ENCODE assay signal across 8 cellular contexts in genomic region chr17:8186787-8187516, GRCh38. TPM values are rescaled to one million over a fixed set of nuclear protein-coding genes. Genes with fewer than 3 reads are reported as not detected.
A peak's percentile ranks its signal among the peaks of the same experiment; 100 is the strongest.
DNase-seq lines count a peak whose midpoint lies in the region; ATAC-seq and TF ChIP-seq lines count a peak whose summit lies in the region.

No MANE protein-coding gene starts in this region.

- H3K27ac ChIP-seq in colonic mucosa: peak overlapping the region; percentile 96

- H3K4me3 ChIP-seq in GM12864 (ENCODE audit: low read depth, low read length) (peak overlapping the region; percentile 80), colonic mucosa (peak overlapping the region; percentile 75)

- peak; percentile 27 for ATAC-seq in HG03280 (IDR thresholded peaks at IDR 0.05; ENCODE audit: unreplicated experiment)
- ATAC-seq in HG02610 (IDR thresholded peaks at IDR 0.05; ENCODE audit: unreplicated experiment): no peak

- no peaks in the 10 kb centered on the region for H3K27me3 ChIP-seq in colonic mucosa

- TF ChIP-seq CTCF in GM12864 (IDR thresholded peaks at IDR 0.05; ENCODE audit: low read depth, low read length, missing control alignments) (peak; percentile 35), colonic mucosa (IDR thresholded peaks at IDR 0.05) (no peak)

- peak overlapping the region; percentile 72 to 94 for H3K9ac ChIP-seq in colonic mucosa (ENCODE audit: low read depth in 2 of 2, low read length in 2 of 2)

- peak; percentile 91 for DNase-seq in GM12864 (ENCODE audit: low read depth)
- peak; percentile 83 for DNase-seq in NCI-H510A (lab: John Stamatoyannopoulos, UW)
- peak; percentile 96 to 99 for DNase-seq in activated CD4-positive, alpha-beta T cell treated with anti-CD3 and anti-CD28 coated beads for 24 hours (ENCODE audit: low read depth in 2 of 2)
- DNase-seq in colonic mucosa: peak; percentile 94
- peak; percentile 98 for DNase-seq in left kidney (ENCODE audit: low read depth, low spot score)
- DNase-seq in stimulated activated CD4-positive, alpha-beta T cell treated with anti-CD3 and anti-CD28 coated beads, Interleukin-1b, Interleukin-23, amount 100 ng/mL, for 1 hour (ENCODE audit: low read depth in 2 of 2): peak; percentile 78 to 92

- no peaks in the 10 kb centered on the region for H3K9me3 ChIP-seq in colonic mucosa

- no peaks in the 10 kb centered on the region for H3K4me1 ChIP-seq in colonic mucosa

- intact Hi-C loops in colonic mucosa (cut with DNase I): loop anchor here (2.0 kb wide), 2 partner anchors 36 to 66 kb away; no protein-coding TSS in a partner anchor

- H3K36me3 ChIP-seq in colonic mucosa: no peaks in the 10 kb centered on the region

RNA-seq across cellular contexts. Expression of gene BORCS6, which starts 3.0 kb away (rescaled TPM):
- 10 to 100 TPM; 11.7 to 12.4 TPM for total RNA-seq in colonic mucosa

RNA-seq across cellular contexts. Expression of gene TMEM107, which starts 10.8 kb away (rescaled TPM):
- total RNA-seq in colonic mucosa: 10 to 100 TPM; 13.2 to 17.0 TPM

RNA-seq across cellular contexts. Expression of gene AURKB, which starts 23.4 kb away (rescaled TPM):
- 10 to 100 TPM; 18.6 to 86.4 TPM for total RNA-seq in colonic mucosa

RNA-seq across cellular contexts. Expression of gene VAMP2, which starts 24.2 kb away (rescaled TPM):
- 10 to 100 TPM; 34.0 to 38.8 TPM for total RNA-seq in colonic mucosa

RNA-seq across cellular contexts. Expression of gene PER1, which starts 34.7 kb away (rescaled TPM):
- total RNA-seq in colonic mucosa: 10 to 100 TPM; 19.7 to 43.6 TPM
